Comparison of ENCODE assay signal across 8 cellular contexts in the genomic region with DNA sequence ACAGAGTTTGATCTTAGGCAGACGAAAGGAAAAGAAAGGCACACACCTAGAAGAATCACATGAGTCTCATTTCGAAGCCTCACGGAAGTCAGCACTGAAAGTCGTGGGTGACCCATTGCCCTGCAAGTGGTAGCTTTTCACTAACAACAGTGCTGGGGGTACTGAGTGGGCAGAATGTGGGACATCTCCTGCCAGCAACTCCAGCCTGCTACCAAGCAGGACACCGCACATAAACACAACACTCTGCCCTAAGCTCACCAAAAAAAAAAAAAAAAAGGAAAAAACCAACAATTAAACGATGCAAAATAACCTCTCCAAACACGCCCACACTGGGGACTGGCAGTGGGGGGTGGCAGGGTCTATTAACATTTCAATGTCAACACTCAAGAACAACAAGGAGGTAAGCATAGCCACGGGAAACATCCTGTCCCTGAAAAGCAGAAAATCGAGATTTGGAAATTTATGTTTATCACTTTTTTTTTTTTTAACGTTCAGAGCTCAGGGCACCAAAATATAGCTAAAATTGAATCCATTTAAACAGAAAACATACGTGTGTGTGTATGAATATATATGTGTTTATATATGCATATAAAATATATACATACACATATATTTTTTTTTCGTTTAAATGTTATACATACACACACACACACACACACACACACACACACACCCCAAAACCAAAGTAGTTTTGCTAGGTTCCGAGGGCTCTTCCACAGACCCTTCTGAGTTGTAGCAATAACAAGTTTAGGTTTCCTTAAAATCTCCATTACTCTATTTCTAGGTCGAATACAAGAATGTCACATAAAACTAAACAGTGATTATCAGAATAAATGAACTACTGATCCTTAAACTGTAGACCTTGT. TPM values are rescaled to one million over a fixed set of nuclear protein-coding genes. Genes with fewer than 3 reads are reported as not detected.
A peak's percentile ranks its signal among the peaks of the same experiment; 100 is the strongest.
DNase-seq lines count a peak whose midpoint lies in the region; TF ChIP-seq lines count a peak whose summit lies in the region.

No MANE protein-coding gene starts in this region.

- H3K4me1 Mint-ChIP-seq in CD14-positive monocyte = peaks cover 36% of the 10 kb centered on the region

- no peaks in the 10 kb centered on the region for H3K36me3 Mint-ChIP-seq in CD14-positive monocyte

- WGBS in GM23248 (ENCODE audit: low coverage in 1 of 2, low lambda C conversion rate in 2 of 2, missing lambda C conversion rate in 2 of 2), 2 experiments = 14 to 16% methylated on average over 14 of the region's 14 CpGs
- 16% methylated on average over 14 of the region's 14 CpGs for WGBS in urinary bladder

- no peak for DNase-seq in CD14-positive monocyte (ENCODE audit: low spot score)
- peak; percentile 40 for DNase-seq in GM23248
- DNase-seq in SK-N-MC (ENCODE audit: low read depth, low spot score) = no peak
- no peak for DNase-seq in cortex of kidney (lab: John Stamatoyannopoulos, UW)
- DNase-seq in mesenteric fat pad (ENCODE audit: low spot score) = no peak

- H3F3A ChIP-seq in GM23248 (ENCODE audit: insufficient read depth) = peaks cover 40% of the 10 kb centered on the region

- 0 out of 2 replicates have a peak, but pooled peaks cover 4% of the 10 kb centered on the region for H4K20me1 ChIP-seq in GM23248 (ENCODE audit: insufficient read depth)

- H3K27ac ChIP-seq in GM23248 (peak overlapping the region; percentile 96), SK-N-MC (peak overlapping the region; percentile 100), duodenal mucosa (ENCODE audit: low read depth, low read length) (peak overlapping the region; percentile 92), mucosa of rectum (ENCODE audit: low read depth in 2 of 2, low read length in 2 of 2) (peak overlapping the region; percentile 92 to 96), urinary bladder (ENCODE audit: low read depth) (peak overlapping the region; percentile 99)

- H3K36me3 ChIP-seq in GM23248 (ENCODE audit: low read depth) (no peaks in the 10 kb centered on the region), SK-N-MC (ENCODE audit: insufficient read depth, low read length) (no peaks in the 10 kb centered on the region), duodenal mucosa (ENCODE audit: control insufficient read depth in 1 of 2, insufficient read depth in 2 of 2, low read length in 2 of 2) (no peaks in the 10 kb centered on the region), mucosa of rectum (ENCODE audit: control insufficient read depth in 2 of 2, insufficient read depth in 2 of 2, low read length in 2 of 2) (no peaks in the 10 kb centered on the region), urinary bladder (ENCODE audit: insufficient read depth) (no peaks in the 10 kb centered on the region)

- H3K9me3 Mint-ChIP-seq in CD14-positive monocyte = peaks cover 0 to 2% (median 0%) of the 10 kb centered on the region in 7 donors

- H3K9me3 ChIP-seq in GM23248 (ENCODE audit: low read depth) = no peaks in the 10 kb centered on the region
- H3K9me3 ChIP-seq in SK-N-MC (ENCODE audit: low read depth, low read length) = no peaks in the 10 kb centered on the region
- H3K9me3 ChIP-seq in duodenal mucosa (ENCODE audit: control insufficient read depth in 1 of 2, low read length in 2 of 2) = no peaks in the 10 kb centered on the region
- no peaks in the 10 kb centered on the region for H3K9me3 ChIP-seq in mucosa of rectum (ENCODE audit: control insufficient read depth in 2 of 2, low read length in 2 of 2)

- H3K4me1 ChIP-seq in GM23248 (ENCODE audit: insufficient read depth) = 0 out of 2 replicates have a peak, but pooled peaks cover 19% of the 10 kb centered on the region
- H3K4me1 ChIP-seq in duodenal mucosa (ENCODE audit: control insufficient read depth in 1 of 2, insufficient read depth in 2 of 2, low read length in 2 of 2) = peaks cover 13 to 16% of the 10 kb centered on the region in 2 donors
- H3K4me1 ChIP-seq in mucosa of rectum (ENCODE audit: control insufficient read depth in 2 of 2, insufficient read depth in 2 of 2, low read length in 2 of 2) = peaks cover 13 to 14% of the 10 kb centered on the region in 2 donors
- H3K4me1 ChIP-seq in urinary bladder (ENCODE audit: insufficient read depth) = no peaks in the 10 kb centered on the region

- H3K27me3 Mint-ChIP-seq in CD14-positive monocyte (ENCODE audit: low read depth in 3 of 3) = no peaks in the 10 kb centered on the region

- in situ Hi-C loops in GM23248 (cut with MboI) = no loop called here

- H3K9ac ChIP-seq in GM23248 = peak overlapping the region; percentile 97
- H3K9ac ChIP-seq in SK-N-MC (ENCODE audit: insufficient read length) = peak overlapping the region; percentile 100
- peak overlapping the region; percentile 71 to 100 for H3K9ac ChIP-seq in duodenal mucosa (ENCODE audit: low read depth in 1 of 2, low read length in 2 of 2)
- H3K9ac ChIP-seq in mucosa of rectum (ENCODE audit: low read depth in 1 of 2, low read length in 2 of 2) = peak overlapping the region; percentile 77 to 95

- H3K27ac Mint-ChIP-seq in CD14-positive monocyte = peak overlapping the region; percentile 87 to 98 (median 95)

- H3K4me3 ChIP-seq in GM23248 = peak overlapping the region; percentile 92
- H3K4me3 ChIP-seq in SK-N-MC = peak overlapping the region; percentile 99
- peak overlapping the region; percentile 81 to 90 for H3K4me3 ChIP-seq in duodenal mucosa (ENCODE audit: low read depth in 1 of 2, low read length in 2 of 2)
- peak overlapping the region; percentile 87 to 96 for H3K4me3 ChIP-seq in mucosa of rectum (ENCODE audit: low read length in 2 of 2)
- H3K4me3 ChIP-seq in urinary bladder (ENCODE audit: low read depth, low read length) = peak overlapping the region; percentile 94

- peak overlapping the region; percentile 85 for H2AFZ ChIP-seq in GM23248

- peak overlapping the region; percentile 99 to 100 for H3K4me3 Mint-ChIP-seq in CD14-positive monocyte

- intact Hi-C loops in CD14-positive monocyte (cut with micrococcal nuclease) = no loop called here

- H3K27me3 ChIP-seq in GM23248 (replicated peaks; ENCODE audit: insufficient read depth) (no peaks in the 10 kb centered on the region), duodenal mucosa (ENCODE audit: control insufficient read depth in 1 of 2, insufficient read depth in 2 of 2, low read length in 2 of 2) (no peaks in the 10 kb centered on the region), mucosa of rectum (ENCODE audit: control insufficient read depth in 2 of 2, insufficient read depth in 2 of 2, low read length in 2 of 2) (no peaks in the 10 kb centered on the region)

- H3K9me2 ChIP-seq in GM23248 (ENCODE audit: insufficient read depth) = no peaks in the 10 kb centered on the region

- TF ChIP-seq CTCF in CD14-positive monocyte (IDR thresholded peaks at IDR 0.05) = no peak

- peak overlapping the region; percentile 99 for H3K4me2 ChIP-seq in GM23248 (ENCODE audit: unreplicated experiment)

- peaks cover 83% of the 10 kb centered on the region for H3K79me2 ChIP-seq in GM23248 (ENCODE audit: insufficient read depth)

RNA-seq across cellular contexts. Expression of a gene that starts 2.1 kb away (rescaled TPM):
- polyA plus RNA-seq in CD14-positive monocyte (1 to 10 TPM; 3.8 to 4.4 TPM), GM23248 (2016; fragmentation: Nextera tagmentation; extraction: Ambion mirVana) (3.0 and 3.4 TPM in 2 replicates), urinary bladder (2.2 TPM)
- total RNA-seq in GM23248 (2014; rRNA removed; shearing (Covaris generic)) = 4.7 and 4.8 TPM in 2 replicates
- total RNA-seq in urinary bladder (30.0 TPM), mesenteric fat pad (22.1 TPM)
